ENCODE assay signal across 23 cellular contexts in the genomic region with DNA sequence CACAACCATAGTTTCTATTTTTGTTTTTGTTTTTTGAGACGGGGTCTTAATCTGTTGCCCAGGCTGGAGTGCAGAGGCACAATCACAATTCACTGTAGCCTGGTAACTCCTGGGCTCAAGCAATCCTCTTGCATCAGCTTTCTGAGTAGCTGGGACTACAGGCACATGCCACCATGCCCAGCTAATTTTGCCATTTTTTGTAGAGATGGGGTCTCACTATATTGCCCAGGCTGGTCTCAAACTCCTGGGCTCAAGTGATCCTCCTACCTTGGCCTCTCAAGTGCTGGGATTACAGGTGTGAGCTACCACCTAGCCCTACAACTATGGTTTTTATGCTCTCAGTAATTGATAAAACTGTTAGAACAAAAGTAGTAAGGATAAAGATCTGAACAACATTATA.
DNase-seq lines count a peak whose midpoint lies in the region; ATAC-seq and TF ChIP-seq lines count a peak whose summit lies in the region.
"Had no signal": no experiment of that assay in that cellular context is flagged by ENCODE, and none has a peak within 500 bp of the region (broad histone marks: within the 10 kb centered on the region; RNA-seq: fewer than 3 reads in every experiment).

No MANE protein-coding gene starts in this region.

- ATAC-seq in WTC11: no peak
- ATAC-seq in GM21528 (IDR thresholded peaks at IDR 0.05; ENCODE audit: low FRiP score, unreplicated experiment): no peak
- ATAC-seq: GM12878 had no signal

- H3K9me3 ChIP-seq in HEK293 (ENCODE audit: control insufficient read depth, insufficient read depth, low read depth, low read length): no peaks in the 10 kb centered on the region
- H3K9me3 ChIP-seq: BE2C had no signal

- no peak for DNase-seq in WTC11 (ENCODE audit: low spot score)
- DNase-seq in ecto neural progenitor cell (ENCODE audit: low spot score): peak; percentile 8
- DNase-seq in activated naive CD4-positive, alpha-beta T cell treated with anti-CD3 and anti-CD28 coated beads, Interleukin-2, amount 50 U/mL, for 16 hours: no peak
- DNase-seq: 8988T; ACHN; BE2C; C1 segment of cervical spinal cord; CD4-positive, alpha-beta memory T cell; CD4-positive, CD25-positive, alpha-beta regulatory T cell; CD8-positive, alpha-beta memory T cell; COR-L47; DMS 273 treated with DMSO at 0.1 percent for 48 hours; DMS153; DMS53; DMS79; DND-41; EL; GDM1 had no signal

- peaks cover 100% of the 10 kb centered on the region for H3K27me3 Mint-ChIP-seq in WTC11 (ENCODE audit: low read depth)

- H3K36me3 ChIP-seq in HEK293 (ENCODE audit: control insufficient read depth in 2 of 2, insufficient read depth in 1 of 2, low read length in 2 of 2): no peaks in the 10 kb centered on the region
- H3K36me3 ChIP-seq: BE2C, BLaER1 had no signal

- H3K27ac ChIP-seq in HEK293 (ENCODE audit: extremely low read depth, low read depth, low read length): no peak overlapping the region
- H3K27ac ChIP-seq: BLaER1 had no signal

- CTCF ChIA-PET in HEK293 (lab: Yijun Ruan, JAX) (interaction anchor here (0.6 to 1.0 kb wide), 4 partner anchors 56 to 1018 kb away, joined by 3 to 4 read pairs (median 3); no protein-coding TSS in a partner anchor), WTC11 (lab: Charles Lee) (no interaction called here)

- no peaks in the 10 kb centered on the region for H3K4me1 ChIP-seq in HEK293 (ENCODE audit: control insufficient read depth, insufficient read depth, low read length)

- no peaks in the 10 kb centered on the region for H3K9me3 Mint-ChIP-seq in WTC11
- H3K9me3 Mint-ChIP-seq: CD4-positive, CD25-positive, alpha-beta regulatory T cell; CD8-positive, alpha-beta memory T cell had no signal

- no peak overlapping the region for H3K4me3 ChIP-seq in HEK293 (ENCODE audit: low read depth, low read length)
- H3K4me3 ChIP-seq: BLaER1, GM12878 had no signal

- no peak overlapping the region for H3K27ac Mint-ChIP-seq in WTC11
- H3K27ac Mint-ChIP-seq: CD14-positive monocyte; CD4-positive, alpha-beta memory T cell; CD4-positive, CD25-positive, alpha-beta regulatory T cell; CD8-positive, alpha-beta memory T cell had no signal

- H3K36me3 Mint-ChIP-seq in WTC11: no peaks in the 10 kb centered on the region
- H3K36me3 Mint-ChIP-seq: CD14-positive monocyte; CD4-positive, alpha-beta memory T cell; CD4-positive, CD25-positive, alpha-beta regulatory T cell; CD8-positive, alpha-beta memory T cell had no signal

- peaks cover 13% of the 10 kb centered on the region for H3K4me1 Mint-ChIP-seq in WTC11
- H3K4me1 Mint-ChIP-seq: CD4-positive, alpha-beta memory T cell; CD4-positive, CD25-positive, alpha-beta regulatory T cell; CD8-positive, alpha-beta memory T cell had no signal

- H3K4me3 Mint-ChIP-seq in WTC11: no peak overlapping the region
- H3K4me3 Mint-ChIP-seq: CD14-positive monocyte; CD4-positive, alpha-beta memory T cell; CD4-positive, CD25-positive, alpha-beta regulatory T cell; CD8-positive, alpha-beta memory T cell had no signal

- TF ChIP-seq CTCF in HEK293 (tag by site-specific recombination; IDR thresholded peaks at IDR 0.05) (no peak), WTC11 (IDR thresholded peaks at IDR 0.05) (no peak)

- POLR2A ChIA-PET in HEK293 (lab: Yijun Ruan, JAX): interaction anchor here (1.2 kb wide), 1 partner anchor 10 kb away, joined by 3 read pairs; no protein-coding TSS in a partner anchor
- POLR2A ChIA-PET in WTC11 (lab: Charles Lee): no interaction called here

TF ChIP-seq in HEK293, 187 proteins besides CTCF, POLR2A, EP300 and RAD21:
- peak; percentile 73 for TF ChIP-seq ZNF121 (tag by site-specific recombination; IDR thresholded peaks at IDR 0.05)
- no peak for TF ChIP-seq ZFP69B (tag by site-specific recombination; IDR thresholded peaks at IDR 0.05)

TF ChIP-seq in WTC11, 78 proteins besides CTCF, POLR2A, EP300 and RAD21:
- peak; percentile 60 for TF ChIP-seq ZNF121 (CRISPR knock-in tag; IDR thresholded peaks at IDR 0.05)
- TF ChIP-seq ELF4 (CRISPR knock-in tag; IDR thresholded peaks at IDR 0.05; ENCODE audit: low read depth): no peak
- TF ChIP-seq, protein P1, sequence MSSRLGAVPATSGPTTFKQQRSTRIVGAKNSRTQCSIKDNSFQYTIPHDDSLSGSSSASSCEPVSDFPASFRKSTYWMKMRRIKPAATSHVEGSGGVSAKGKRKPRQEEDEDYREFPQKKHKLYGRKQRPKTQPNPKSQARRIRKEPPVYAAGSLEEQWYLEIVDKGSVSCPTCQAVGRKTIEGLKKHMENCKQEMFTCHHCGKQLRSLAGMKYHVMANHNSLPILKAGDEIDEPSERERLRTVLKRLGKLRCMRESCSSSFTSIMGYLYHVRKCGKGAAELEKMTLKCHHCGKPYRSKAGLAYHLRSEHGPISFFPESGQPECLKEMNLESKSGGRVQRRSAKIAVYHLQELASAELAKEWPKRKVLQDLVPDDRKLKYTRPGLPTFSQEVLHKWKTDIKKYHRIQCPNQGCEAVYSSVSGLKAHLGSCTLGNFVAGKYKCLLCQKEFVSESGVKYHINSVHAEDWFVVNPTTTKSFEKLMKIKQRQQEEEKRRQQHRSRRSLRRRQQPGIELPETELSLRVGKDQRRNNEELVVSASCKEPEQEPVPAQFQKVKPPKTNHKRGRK (CRISPR knock-in tag; IDR thresholded peaks at IDR 0.05; ENCODE audit: borderline replicate concordance): no peak
- no peak for TF ChIP-seq PRRX2 (CRISPR knock-in tag; IDR thresholded peaks at IDR 0.05)
- TF ChIP-seq CBFB (CRISPR knock-in tag; IDR thresholded peaks at IDR 0.05; ENCODE audit: low read depth): no peak
TF ChIP-seq in WTC11: peak in this region for 1.
